In genomic region chr14:62098357-62098756, GRCh38 we compare ENCODE assay signal across 35 cellular contexts.
"Had no signal": no experiment of that assay in that cellular context is flagged by ENCODE, and none has a peak within 500 bp of the region (broad histone marks: within the 10 kb centered on the region; RNA-seq: fewer than 3 reads in every experiment).

No MANE protein-coding gene starts in this region.

- H3K4me1 ChIP-seq: adrenal gland had no signal

- H3K27me3 Mint-ChIP-seq: activated B cell treated with CpG ODN at 0.5 μM for 24 hours, brain had no signal

- DNase-seq: activated B cell treated with CpG ODN at 0.5 μM for 24 hours; activated CD4-positive, alpha-beta memory T cell treated with anti-CD3 and anti-CD28 coated beads for 36 hours; activated CD4-positive, alpha-beta T cell treated with anti-CD3 and anti-CD28 coated beads for 4 hours; activated CD4-positive, alpha-beta T cell treated with anti-CD3 and anti-CD28 coated beads, Interleukin-2, amount 10 ng/mL, durations not matched to agents 24 days and 14 days; activated CD4-positive, alpha-beta T cell treated with anti-CD3 and anti-CD28 coated beads, Interleukin-2, amount 50 U/mL, for 1 hour; activated CD4-positive, alpha-beta T cell treated with anti-CD3 and anti-CD28 coated beads, Interleukin-2, amount 50 U/mL, for 4 hours; activated CD4-positive, CD25-positive, alpha-beta regulatory T cell treated with anti-CD3 and anti-CD28 coated beads, Interleukin-2, amount 50 U/mL, for 72 hours; activated CD8-positive, alpha-beta memory T cell treated with anti-CD3 and anti-CD28 coated beads, Interleukin-2, amount 50 U/mL, for 4 hours; activated CD8-positive, alpha-beta T cell treated with anti-CD3 and anti-CD28 coated beads for 36 hours; activated gamma-delta T cell; activated naive CD4-positive, alpha-beta T cell treated with anti-CD3 and anti-CD28 coated beads, Interleukin-2, amount 50 U/mL, for 16 hours; activated naive CD4-positive, alpha-beta T cell treated with Interleukin-2 at 50 U/mL for 16 hours; activated naive CD8-positive, alpha-beta T cell treated with anti-CD3 and anti-CD28 coated beads for 36 hours; activated T-cell treated with anti-CD3 and anti-CD28 coated beads for 4 hours; activated T-cell treated with anti-CD3 and anti-CD28 coated beads, Interleukin-2, amount 50 U/mL, for 1 hour; activated T-cell treated with anti-CD3 and anti-CD28 coated beads, Interleukin-2, amount 50 U/mL, for 4 hours; activated T-cell treated with anti-CD3 and anti-CD28 coated beads, Interleukin-2, amount 50 U/mL, for 72 hours; adrenal gland; amniotic stem cell; aorta; caudate nucleus; SW 1271; T-helper 1 cell; T-helper 2 cell; T-helper 9 cell had no signal

- H3K36me3 Mint-ChIP-seq: activated CD4-positive, alpha-beta memory T cell treated with anti-CD3 and anti-CD28 coated beads for 36 hours; activated naive CD4-positive, alpha-beta T cell treated with anti-CD3 and anti-CD28 coated beads, Interleukin-2, amount 50 U/mL, for 72 hours; activated naive CD8-positive, alpha-beta T cell treated with anti-CD3 and anti-CD28 coated beads for 36 hours had no signal

- H3K4me3 ChIP-seq: adrenal gland, cardiac muscle cell had no signal

- ATAC-seq: activated CD8-positive, alpha-beta T cell treated with anti-CD3 and anti-CD28 coated beads for 36 hours; activated naive CD4-positive, alpha-beta T cell treated with anti-CD3 and anti-CD28 coated beads, Interleukin-2, amount 50 U/mL, for 72 hours; activated T-cell treated with anti-CD3 and anti-CD28 coated beads, Interleukin-2, amount 50 U/mL, for 4 hours; activated T-cell treated with anti-CD3 and anti-CD28 coated beads, Interleukin-2, amount 50 U/mL, for 72 hours; activated T-helper 17 cell treated with anti-CD3 and anti-CD28 coated beads, Interleukin-2, amount 50 U/mL, for 72 hours had no signal

- H3K9me3 Mint-ChIP-seq: activated B cell treated with CpG ODN at 0.5 μM for 24 hours; activated CD4-positive, alpha-beta memory T cell treated with anti-CD3 and anti-CD28 coated beads for 36 hours; activated CD4-positive, alpha-beta T cell treated with anti-CD3 and anti-CD28 coated beads, Interleukin-2, amount 10 ng/mL, durations not matched to agents 24 days and 14 days; activated naive CD4-positive, alpha-beta T cell treated with anti-CD3 and anti-CD28 coated beads, Interleukin-2, amount 50 U/mL, for 72 hours; activated naive CD8-positive, alpha-beta T cell treated with anti-CD3 and anti-CD28 coated beads for 36 hours; activated T-cell treated with anti-CD3 and anti-CD28 coated beads, Interleukin-2, amount 50 U/mL, for 72 hours; activated T-helper 1 cell treated with anti-CD3 and anti-CD28 coated beads, Interleukin-12 subunit alpha, Interleukin-12 subunit beta, Interleukin-2, Interleukin-4 antibody, amounts not matched to agents 30 ng/mL and 10 ng/mL and 1 ng/mL, durations not matched to agents 14 hours and 24 hours and 36 hours; activated T-helper 17 cell treated with anti-CD3 and anti-CD28 coated beads, Interleukin-2, amount 50 U/mL, for 72 hours; T-helper 1 cell treated with Interleukin-12 subunit alpha and Interleukin-12 subunit beta and Interleukin-4 antibody, amounts not matched to agents 30 μg/mL and 1 μg/mL, for 36 hours; T-helper 2 cell treated with Interferon-gamma antibody and Interleukin-4, amounts not matched to agents 5 μg/mL and 100 μg/mL, for 36 hours had no signal

- FAIRE-seq: bronchial epithelial cell, TTC549 had no signal

- H3K27ac Mint-ChIP-seq: activated B cell treated with CpG ODN at 0.5 μM for 24 hours; activated CD4-positive, alpha-beta memory T cell treated with anti-CD3 and anti-CD28 coated beads for 36 hours; activated CD4-positive, alpha-beta T cell treated with anti-CD3 and anti-CD28 coated beads, Interleukin-2, amount 10 ng/mL, durations not matched to agents 24 days and 14 days; activated CD8-positive, alpha-beta T cell treated with anti-CD3 and anti-CD28 coated beads for 36 hours; activated naive CD4-positive, alpha-beta T cell treated with anti-CD3 and anti-CD28 coated beads, Interleukin-2, amount 50 U/mL, for 72 hours; activated naive CD8-positive, alpha-beta T cell treated with anti-CD3 and anti-CD28 coated beads for 36 hours; activated T-cell treated with anti-CD3 and anti-CD28 coated beads, Interleukin-2, amount 50 U/mL, for 72 hours; activated T-helper 1 cell treated with anti-CD3 and anti-CD28 coated beads, Interleukin-12 subunit alpha, Interleukin-12 subunit beta, Interleukin-2, Interleukin-4 antibody, amounts not matched to agents 30 ng/mL and 10 ng/mL and 1 ng/mL, durations not matched to agents 14 hours and 24 hours and 36 hours; activated T-helper 17 cell treated with anti-CD3 and anti-CD28 coated beads, Interleukin-2, amount 50 U/mL, for 72 hours; T-helper 1 cell treated with Interleukin-12 subunit alpha and Interleukin-12 subunit beta and Interleukin-4 antibody, amounts not matched to agents 30 μg/mL and 1 μg/mL, for 36 hours; T-helper 2 cell treated with Interferon-gamma antibody and Interleukin-4, amounts not matched to agents 5 μg/mL and 100 μg/mL, for 36 hours had no signal

- H3K27ac ChIP-seq: adrenal gland, cardiac muscle cell, VCaP had no signal

- H3K4me1 Mint-ChIP-seq: activated CD4-positive, alpha-beta T cell treated with anti-CD3 and anti-CD28 coated beads, Interleukin-2, amount 10 ng/mL, durations not matched to agents 24 days and 14 days; activated naive CD8-positive, alpha-beta T cell treated with anti-CD3 and anti-CD28 coated beads for 36 hours; activated T-helper 17 cell treated with anti-CD3 and anti-CD28 coated beads, Interleukin-2, amount 50 U/mL, for 72 hours had no signal

- H3K36me3 ChIP-seq: adrenal gland, cardiac muscle cell had no signal

- H3K4me3 Mint-ChIP-seq: activated B cell treated with CpG ODN at 0.5 μM for 24 hours; activated CD4-positive, alpha-beta memory T cell treated with anti-CD3 and anti-CD28 coated beads for 36 hours; activated CD4-positive, alpha-beta T cell treated with anti-CD3 and anti-CD28 coated beads, Interleukin-2, amount 10 ng/mL, durations not matched to agents 24 days and 14 days; activated CD8-positive, alpha-beta T cell treated with anti-CD3 and anti-CD28 coated beads for 36 hours; activated naive CD8-positive, alpha-beta T cell treated with anti-CD3 and anti-CD28 coated beads for 36 hours; activated T-cell treated with anti-CD3 and anti-CD28 coated beads, Interleukin-2, amount 50 U/mL, for 4 hours; activated T-cell treated with anti-CD3 and anti-CD28 coated beads, Interleukin-2, amount 50 U/mL, for 72 hours; activated T-helper 1 cell treated with anti-CD3 and anti-CD28 coated beads, Interleukin-12 subunit alpha, Interleukin-12 subunit beta, Interleukin-2, Interleukin-4 antibody, amounts not matched to agents 30 ng/mL and 10 ng/mL and 1 ng/mL, durations not matched to agents 14 hours and 24 hours and 36 hours; activated T-helper 17 cell treated with anti-CD3 and anti-CD28 coated beads, Interleukin-2, amount 50 U/mL, for 72 hours; T-helper 1 cell treated with Interleukin-12 subunit alpha and Interleukin-12 subunit beta and Interleukin-4 antibody, amounts not matched to agents 30 μg/mL and 1 μg/mL, for 36 hours; T-helper 2 cell treated with Interferon-gamma antibody and Interleukin-4, amounts not matched to agents 5 μg/mL and 100 μg/mL, for 36 hours had no signal

- H3K27me3 ChIP-seq: adrenal gland, cardiac muscle cell had no signal

- H3K9me3 ChIP-seq: adrenal gland had no signal
